ENCODE assay signal across 1 cellular context in genomic region chr1:113353581-113353980, GRCh38.
TF ChIP-seq lines count a peak whose summit lies in the region.

No MANE protein-coding gene starts in this region.

TF ChIP-seq in HEK293, 187 proteins besides CTCF, POLR2A, EP300 and RAD21 (continued from another document):
- TF ChIP-seq ZNF692 (tag by site-specific recombination; IDR thresholded peaks at IDR 0.05) = no peak
- TF ChIP-seq ATF2 (tag by site-specific recombination; IDR thresholded peaks at IDR 0.05; ENCODE audit: low read depth) = 0 out of 2 replicates have a peak, but pooled peaks have one; percentile 37
- 0 out of 2 replicates have a peak, but pooled peaks have one; percentile 39 for TF ChIP-seq ZBTB21 (tag by site-specific recombination; IDR thresholded peaks at IDR 0.05)
- TF ChIP-seq ZFP3 (tag by site-specific recombination; IDR thresholded peaks at IDR 0.05; ENCODE audit: low read depth) = no peak
- peak; percentile 66 for TF ChIP-seq ZNF629 (tag by site-specific recombination; IDR thresholded peaks at IDR 0.05)
- peak; percentile 51; the same call in 1 of the 2 replicates for TF ChIP-seq PRDM1 (tag by site-specific recombination; IDR thresholded peaks at IDR 0.05)
TF ChIP-seq in HEK293: peak in this region for 5.
